Comparison of ENCODE assay signal across 1 cellular context in the genomic region with DNA sequence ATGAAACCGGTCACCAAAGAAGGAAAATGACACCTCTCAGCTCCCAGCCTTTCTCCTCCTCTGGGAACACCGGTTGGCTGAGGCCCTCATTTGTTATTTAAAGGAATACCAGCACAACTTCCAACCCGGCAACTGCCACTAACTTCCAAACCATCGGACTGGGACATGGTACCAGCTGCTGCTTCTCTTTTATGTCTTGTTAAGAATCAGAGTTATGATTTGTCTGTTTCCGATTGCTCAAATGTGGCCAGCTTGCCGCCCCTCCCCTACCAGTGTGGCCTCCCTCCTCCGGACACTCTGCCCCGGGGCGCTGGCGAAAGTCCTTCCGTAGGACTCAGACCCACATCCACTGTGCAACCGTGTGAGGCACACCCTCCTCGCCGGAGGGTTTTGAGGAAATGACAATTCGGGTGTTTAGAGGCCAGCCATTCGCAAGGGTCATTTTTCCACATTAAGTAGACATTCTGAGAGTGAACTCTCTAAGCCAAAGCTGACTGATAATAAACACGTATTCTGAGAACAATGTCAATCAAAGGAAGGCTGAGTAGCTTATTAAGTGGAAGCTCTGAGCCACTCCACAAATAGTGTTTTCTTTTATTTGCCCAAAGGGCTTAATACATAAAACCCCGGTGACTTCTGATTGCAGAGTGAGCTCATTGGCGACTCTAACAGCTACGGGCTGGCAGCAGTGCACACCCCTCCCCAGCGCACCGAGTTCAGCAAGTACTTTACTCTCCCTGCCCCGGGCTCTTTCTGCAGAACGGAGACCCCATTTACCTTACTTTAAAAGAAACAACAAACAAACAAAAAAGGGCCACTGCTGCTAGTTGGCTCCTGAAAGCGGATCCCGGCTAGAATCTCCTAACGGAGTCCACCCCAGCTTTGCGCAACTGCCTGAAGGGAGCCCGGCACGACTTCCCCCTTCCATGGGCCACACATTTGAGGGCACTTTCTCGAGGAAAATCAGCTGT.
TF ChIP-seq lines count a peak whose summit lies in the region.

No MANE protein-coding gene starts in this region.

TF ChIP-seq in liver, 16 proteins besides CTCF, POLR2A, EP300 and RAD21 (continued from another document):
- TF ChIP-seq, protein P1, sequence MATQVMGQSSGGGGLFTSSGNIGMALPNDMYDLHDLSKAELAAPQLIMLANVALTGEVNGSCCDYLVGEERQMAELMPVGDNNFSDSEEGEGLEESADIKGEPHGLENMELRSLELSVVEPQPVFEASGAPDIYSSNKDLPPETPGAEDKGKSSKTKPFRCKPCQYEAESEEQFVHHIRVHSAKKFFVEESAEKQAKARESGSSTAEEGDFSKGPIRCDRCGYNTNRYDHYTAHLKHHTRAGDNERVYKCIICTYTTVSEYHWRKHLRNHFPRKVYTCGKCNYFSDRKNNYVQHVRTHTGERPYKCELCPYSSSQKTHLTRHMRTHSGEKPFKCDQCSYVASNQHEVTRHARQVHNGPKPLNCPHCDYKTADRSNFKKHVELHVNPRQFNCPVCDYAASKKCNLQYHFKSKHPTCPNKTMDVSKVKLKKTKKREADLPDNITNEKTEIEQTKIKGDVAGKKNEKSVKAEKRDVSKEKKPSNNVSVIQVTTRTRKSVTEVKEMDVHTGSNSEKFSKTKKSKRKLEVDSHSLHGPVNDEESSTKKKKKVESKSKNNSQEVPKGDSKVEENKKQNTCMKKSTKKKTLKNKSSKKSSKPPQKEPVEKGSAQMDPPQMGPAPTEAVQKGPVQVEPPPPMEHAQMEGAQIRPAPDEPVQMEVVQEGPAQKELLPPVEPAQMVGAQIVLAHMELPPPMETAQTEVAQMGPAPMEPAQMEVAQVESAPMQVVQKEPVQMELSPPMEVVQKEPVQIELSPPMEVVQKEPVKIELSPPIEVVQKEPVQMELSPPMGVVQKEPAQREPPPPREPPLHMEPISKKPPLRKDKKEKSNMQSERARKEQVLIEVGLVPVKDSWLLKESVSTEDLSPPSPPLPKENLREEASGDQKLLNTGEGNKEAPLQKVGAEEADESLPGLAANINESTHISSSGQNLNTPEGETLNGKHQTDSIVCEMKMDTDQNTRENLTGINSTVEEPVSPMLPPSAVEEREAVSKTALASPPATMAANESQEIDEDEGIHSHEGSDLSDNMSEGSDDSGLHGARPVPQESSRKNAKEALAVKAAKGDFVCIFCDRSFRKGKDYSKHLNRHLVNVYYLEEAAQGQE (IDR thresholded peaks at IDR 0.05) = peak; percentile 37
